8 cellular contexts compared by ENCODE assay signal in genomic region chr5:150142800-150143724, GRCh38. TPM values are rescaled to one million over a fixed set of nuclear protein-coding genes. Genes with fewer than 3 reads are reported as not detected.
DNase-seq lines count a peak whose midpoint lies in the region; ATAC-seq and TF ChIP-seq lines count a peak whose summit lies in the region.

No MANE protein-coding gene starts in this region.

- in situ Hi-C loops in Caki2 (cut with HindIII; ENCODE audit: low pct_unique_long_range_greater_than_20kb, low sequenced_read_pairs): no loop called here

- H3K27ac ChIP-seq in fibroblast of lung (ENCODE audit: insufficient read depth, low read length) (peak overlapping the region; percentile 99), ovary (peak overlapping the region; percentile 84 to 92)

- peak overlapping the region; percentile 43 for H3K9ac ChIP-seq in fibroblast of lung (ENCODE audit: insufficient read depth, low read length)

- no peak for TF ChIP-seq EP300 in ovary (IDR thresholded peaks at IDR 0.05)

- 30 to 44% (median 32%) methylated on average over 12 of the region's 12 CpGs for WGBS in ovary, 3 donors

- TF ChIP-seq POLR2A in ovary (IDR thresholded peaks at IDR 0.05): no peak

- peak overlapping the region in 2 of 4 experiments; percentile 3 to 43 for H3K4me3 ChIP-seq in fibroblast of lung (replicated peaks in 1 of 4; ENCODE audit: control extremely low read depth in 1 of 4, insufficient read depth in 1 of 4, low read depth in 3 of 4, low read length in 4 of 4)
- H3K4me3 ChIP-seq in ovary: peak overlapping the region; percentile 29

- peaks cover 80% of the 10 kb centered on the region for H3K4me1 ChIP-seq in fibroblast of lung (ENCODE audit: control insufficient read depth, extremely low read depth, insufficient read depth, low read length)
- peaks cover 66% of the 10 kb centered on the region for H3K4me1 ChIP-seq in ovary (ENCODE audit: insufficient read depth)

- peak overlapping the region; percentile 77 for H3K4me2 ChIP-seq in fibroblast of lung (ENCODE audit: extremely low read depth, insufficient read depth, low read length)

- TF ChIP-seq CTCF in fibroblast of lung (conservative IDR thresholded peaks at IDR 0.05 in 1 of 2, IDR thresholded peaks at IDR 0.05 in 1 of 2; ENCODE audit: low read depth in 1 of 2, low read length in 2 of 2) (no peak), ovary (IDR thresholded peaks at IDR 0.05) (no peak)

- no peaks in the 10 kb centered on the region for H4K20me1 ChIP-seq in fibroblast of lung (ENCODE audit: control insufficient read depth, extremely low read depth, insufficient read depth, low read length)

- H3K9me3 ChIP-seq in fibroblast of lung (ENCODE audit: control insufficient read depth, insufficient read depth, low read depth, low read length) (no peaks in the 10 kb centered on the region), ovary (no peaks in the 10 kb centered on the region)

- H3K79me2 ChIP-seq in fibroblast of lung (ENCODE audit: control insufficient read depth, insufficient read depth, low read length): peaks cover 71% of the 10 kb centered on the region

- H3K36me3 ChIP-seq in fibroblast of lung (ENCODE audit: control insufficient read depth, insufficient read depth, low read length) (peaks cover 2% of the 10 kb centered on the region), ovary (no peaks in the 10 kb centered on the region)

- peak; percentile 63 for DNase-seq in Caki2 (ENCODE audit: low read depth)
- peak; percentile 97 for DNase-seq in RPMI7951 (ENCODE audit: low read depth)
- DNase-seq in fibroblast of lung (ENCODE audit: low read depth in 2 of 2): peak; percentile 96 to 97
- DNase-seq in ovary: peak; percentile 85 to 90 (median 87)
- no peak for DNase-seq in NCI-H526 (lab: John Stamatoyannopoulos, UW)
- DNase-seq in activated effector memory CD4-positive, alpha-beta T cell treated with anti-CD3 and anti-CD28 coated beads, Interleukin-2, amount 50 U/mL, for 16 hours: no peak

- H2AFZ ChIP-seq in fibroblast of lung (ENCODE audit: low read length): no peak overlapping the region

- H3K27me3 ChIP-seq in fibroblast of lung (ENCODE audit: control insufficient read depth, insufficient read depth, low read length): no peaks in the 10 kb centered on the region
- no peaks in the 10 kb centered on the region for H3K27me3 ChIP-seq in ovary

- intact Hi-C loops in ovary (cut with DNase I): no loop called here

- ATAC-seq in GM21390 (IDR thresholded peaks at IDR 0.05; ENCODE audit: unreplicated experiment): no peak
- no peak for ATAC-seq in HG03432 (IDR thresholded peaks at IDR 0.05; ENCODE audit: unreplicated experiment)

RNA-seq across cellular contexts. Expression of gene PDGFRB, which starts 12.6 kb away (rescaled TPM):
- 1.4 and 16.3 TPM in 2 replicates for total RNA-seq in Caki2 (2014; rRNA removed; shearing (Covaris generic); ENCODE audit: low replicate concordance)
- 58.6 and 67.6 TPM in 2 replicates for total RNA-seq in RPMI7951 (2014; rRNA removed; shearing (Covaris generic))
- total RNA-seq in fibroblast of lung (151 and 231 TPM in 2 replicates), ovary (100 to 1,000 TPM; 102 to 302 (median 212) TPM)
- polyA plus RNA-seq in fibroblast of lung (77.4 and 347 TPM in 2 replicates), ovary (100 to 1,000 TPM; 111 to 183 TPM)
- 109 and 618 TPM in 2 replicates for polyA plus RNA-seq in fibroblast of lung (2012)
- 549 and 2,332 TPM in 2 replicates for polyA minus RNA-seq in fibroblast of lung (ENCODE audit: low replicate concordance)

RNA-seq across cellular contexts. Expression of gene CDX1, which starts 23.5 kb away (rescaled TPM):
- total RNA-seq in Caki2 (2014; rRNA removed; shearing (Covaris generic); ENCODE audit: low replicate concordance): not detected in 2 replicates
- 0.24 and 0.98 TPM in 2 replicates for total RNA-seq in RPMI7951 (2014; rRNA removed; shearing (Covaris generic))
- total RNA-seq in fibroblast of lung: under 0.01 and 0.33 TPM in 2 replicates
- 0.09 and 1.8 TPM in 2 replicates for polyA plus RNA-seq in fibroblast of lung
- polyA plus RNA-seq in fibroblast of lung (2012): 1.6 TPM in 1 of 2 replicates, not detected in the other
- 1.5 TPM in 1 of 2 replicates, not detected in the other for polyA minus RNA-seq in fibroblast of lung (ENCODE audit: low replicate concordance)
- total RNA-seq in ovary: 1 to 10 TPM in 1 of 7 donors, under 1 TPM in 6; 0.23 to 1.4 (median 0.66) TPM
- polyA plus RNA-seq in ovary: under 1 TPM; 0.18 to 0.44 TPM

RNA-seq across cellular contexts. Expression of gene SLC6A7, which starts 46.8 kb away (rescaled TPM):
- not detected in 2 replicates for total RNA-seq in Caki2 (2014; rRNA removed; shearing (Covaris generic); ENCODE audit: low replicate concordance)
- not detected in 2 replicates for total RNA-seq in RPMI7951 (2014; rRNA removed; shearing (Covaris generic))
- total RNA-seq in fibroblast of lung: not detected in 2 replicates
- polyA plus RNA-seq in fibroblast of lung: 0.02 TPM in 1 of 2 replicates, not detected in the other
- polyA plus RNA-seq in fibroblast of lung (2012): 0.03 TPM in 1 of 2 replicates, not detected in the other
- polyA minus RNA-seq in fibroblast of lung (ENCODE audit: low replicate concordance): not detected in 2 replicates
- total RNA-seq in ovary: not detected
- under 1 TPM in 1 of 2 donors, not detected in 1; 0.02 TPM for polyA plus RNA-seq in ovary

RNA-seq across cellular contexts. Expression of gene CSF1R, which starts 56.7 kb away (rescaled TPM):
- not detected in 2 replicates for total RNA-seq in Caki2 (2014; rRNA removed; shearing (Covaris generic); ENCODE audit: low replicate concordance)
- 2.5 and 4.3 TPM in 2 replicates for total RNA-seq in RPMI7951 (2014; rRNA removed; shearing (Covaris generic))
- total RNA-seq in fibroblast of lung (not detected in 2 replicates), ovary (10 to 100 TPM in 5 of 7 donors, 1 to 10 TPM in 2; 7.6 to 25.3 (median 16.4) TPM)
- polyA plus RNA-seq in fibroblast of lung (0.07 and 0.15 TPM in 2 replicates), ovary (10 to 100 TPM in 1 of 2 donors, 1 to 10 TPM in 1; 8.1 to 41.9 TPM)
- 0.22 and 0.24 TPM in 2 replicates for polyA plus RNA-seq in fibroblast of lung (2012)
- polyA minus RNA-seq in fibroblast of lung (ENCODE audit: low replicate concordance): not detected in 2 replicates

Comparison
In these comparisons a context has a peak if more than half of its experiments do, and no peak if none do; other contexts are left out.
1. DNase-seq: peak in Caki2 (single experiment), RPMI7951 (single experiment), fibroblast of lung (2 of 2) and ovary (5 of 5); none in NCI-H526 (0 of 2) and activated effector memory CD4-positive, alpha-beta T cell treated with anti-CD3 and anti-CD28 coated beads, Interleukin-2, amount 50 U/mL, for 16 hours (single experiment).